ENCODE assay signal across 20 cellular contexts in the genomic region with DNA sequence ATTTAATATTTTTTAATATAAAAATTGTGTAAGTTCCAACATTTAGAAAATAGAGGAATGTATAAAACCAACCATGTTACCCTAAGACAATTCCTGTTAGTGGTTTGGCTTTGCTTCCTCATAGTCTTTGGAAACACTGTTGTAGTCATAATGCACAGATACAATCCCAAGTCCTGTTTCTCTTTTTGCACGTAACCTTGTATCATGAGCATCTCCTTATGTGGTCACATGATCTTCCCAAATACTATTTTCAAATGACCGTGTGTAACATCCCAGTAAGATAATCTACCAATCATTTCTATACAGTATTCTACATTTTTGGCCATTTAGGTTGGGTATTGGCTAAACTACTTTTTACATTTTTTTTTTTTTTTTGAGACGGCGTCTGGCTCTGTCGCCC. TPM values are rescaled to one million over a fixed set of nuclear protein-coding genes. Genes with fewer than 3 reads are reported as not detected.
DNase-seq lines count a peak whose midpoint lies in the region; ATAC-seq and TF ChIP-seq lines count a peak whose summit lies in the region.
"Had no signal": no experiment of that assay in that cellular context is flagged by ENCODE, and none has a peak within 500 bp of the region (broad histone marks: within the 10 kb centered on the region; RNA-seq: fewer than 3 reads in every experiment).

No MANE protein-coding gene starts in this region.

- no peak for ATAC-seq in stimulated activated memory B cell treated with anti-CD40 and anti-IgM and Interleukin-4, amounts not matched to agents 10 μg/mL and 1 μg/mL and 100 μg/mL, for 72 hours
- ATAC-seq: HepG2 had no signal

- BruUV-seq in mammary epithelial cell (replicated peaks; lab: Mats Ljungman, UMichigan), result no TSS peak

- WGBS in mammary epithelial cell (ENCODE audit: low coverage, missing lambda C conversion rate), result 100% methylated on average over 2 of the region's 5 CpGs

- H3K4me1 Mint-ChIP-seq in stimulated activated memory B cell treated with anti-CD40 and anti-IgM and Interleukin-4, amounts not matched to agents 10 μg/mL and 1 μg/mL and 100 μg/mL, for 72 hours, result peaks cover 64% of the 10 kb centered on the region
- H3K4me1 Mint-ChIP-seq in immature natural killer cell, result no peaks in the 10 kb centered on the region

- H3K27ac ChIP-seq in OCI-LY3 (ENCODE audit: low read length) (peak overlapping the region; percentile 96), mammary epithelial cell (ENCODE audit: insufficient read depth, low read depth, low read length) (peak overlapping the region; percentile 98)
- H3K27ac ChIP-seq: PC-9 had no signal

- no peak for TF ChIP-seq CTCF in OCI-LY3 (IDR thresholded peaks at IDR 0.05; ENCODE audit: low read depth, low read length)
- no peak for TF ChIP-seq CTCF in mammary epithelial cell (conservative IDR thresholded peaks at IDR 0.05 in 1 of 2, IDR thresholded peaks at IDR 0.05 in 1 of 2; ENCODE audit: extremely low read depth in 1 of 2, insufficient read depth in 1 of 2, low read depth in 1 of 2, low read length in 2 of 2)

- no peaks in the 10 kb centered on the region for H3K9me3 Mint-ChIP-seq in stimulated activated memory B cell treated with anti-CD40 and anti-IgM and Interleukin-4, amounts not matched to agents 10 μg/mL and 1 μg/mL and 100 μg/mL, for 72 hours
- H3K9me3 Mint-ChIP-seq in immature natural killer cell, result no peaks in the 10 kb centered on the region
- H3K9me3 Mint-ChIP-seq: H9, T-cell had no signal

- no peaks in the 10 kb centered on the region for H3K36me3 ChIP-seq in OCI-LY3 (replicated peaks; ENCODE audit: low read depth, low read length)
- no peaks in the 10 kb centered on the region for H3K36me3 ChIP-seq in mammary epithelial cell (ENCODE audit: insufficient read depth, low read length)
- H3K36me3 ChIP-seq: BLaER1 had no signal

- in situ Hi-C loops in mammary epithelial cell (cut with MboI; ENCODE audit: low sequenced_read_pairs in 2 of 2), result no loop called here

- H4K20me1 ChIP-seq in OCI-LY3 (ENCODE audit: insufficient read depth, low read length) (no peaks in the 10 kb centered on the region), mammary epithelial cell (ENCODE audit: insufficient read depth, low read length) (no peaks in the 10 kb centered on the region)
- H4K20me1 ChIP-seq: BLaER1 had no signal

- H3K9ac ChIP-seq in OCI-LY3 (ENCODE audit: low read length), result peak overlapping the region; percentile 41; the same call in 1 of the 2 replicates
- no peak overlapping the region for H3K9ac ChIP-seq in mammary epithelial cell (ENCODE audit: insufficient read depth, low read length)
- H3K9ac ChIP-seq: BLaER1 had no signal

- no peaks in the 10 kb centered on the region for H3K27me3 ChIP-seq in OCI-LY3 (ENCODE audit: low read depth, low read length)
- H3K27me3 ChIP-seq in mammary epithelial cell (ENCODE audit: insufficient read depth, low read length), result no peaks in the 10 kb centered on the region
- H3K27me3 ChIP-seq: BLaER1 had no signal

- no peak overlapping the region for H3K4me3 Mint-ChIP-seq in stimulated activated memory B cell treated with anti-CD40 and anti-IgM and Interleukin-4, amounts not matched to agents 10 μg/mL and 1 μg/mL and 100 μg/mL, for 72 hours
- H3K4me3 Mint-ChIP-seq in immature natural killer cell, result no peak overlapping the region
- H3K4me3 Mint-ChIP-seq: H9 had no signal

- H3K9me3 ChIP-seq in OCI-LY3 (ENCODE audit: insufficient read depth, low read length) (no peaks in the 10 kb centered on the region), mammary epithelial cell (replicated peaks; ENCODE audit: insufficient read depth, low read length) (no peaks in the 10 kb centered on the region)
- H3K9me3 ChIP-seq: BLaER1 had no signal

- H3K4me3 ChIP-seq in OCI-LY3 (ENCODE audit: low read length) (peak overlapping the region; percentile 65), mammary epithelial cell (replicated peaks in 1 of 3; ENCODE audit: insufficient read depth in 1 of 3, low read depth in 2 of 3, low read length in 3 of 3) (no peak overlapping the region)
- H3K4me3 ChIP-seq: BLaER1, PC-9 had no signal

- dilution Hi-C loops in mammary epithelial cell (cut with HindIII; ENCODE audit: low sequenced_read_pairs), result loop anchor here (5.0 kb wide), 1 partner anchor 114 kb away; no protein-coding TSS in a partner anchor

- H3K79me2 ChIP-seq in OCI-LY3 (ENCODE audit: low read length), result peaks cover 15% of the 10 kb centered on the region
- no peaks in the 10 kb centered on the region for H3K79me2 ChIP-seq in mammary epithelial cell (ENCODE audit: insufficient read depth, low read length)

- CTCF ChIA-PET in mammary epithelial cell (lab: Charles Lee; ENCODE audit: low non-redundant PET), result no interaction called here

- H3K27ac Mint-ChIP-seq in stimulated activated memory B cell treated with anti-CD40 and anti-IgM and Interleukin-4, amounts not matched to agents 10 μg/mL and 1 μg/mL and 100 μg/mL, for 72 hours, result peak overlapping the region; percentile 92
- no peak overlapping the region for H3K27ac Mint-ChIP-seq in immature natural killer cell

- H3K36me3 Mint-ChIP-seq in stimulated activated memory B cell treated with anti-CD40 and anti-IgM and Interleukin-4, amounts not matched to agents 10 μg/mL and 1 μg/mL and 100 μg/mL, for 72 hours, result no peaks in the 10 kb centered on the region
- no peaks in the 10 kb centered on the region for H3K36me3 Mint-ChIP-seq in immature natural killer cell
- H3K36me3 Mint-ChIP-seq: T-cell had no signal

- intact Hi-C loops in mammary epithelial cell (cut with micrococcal nuclease), result no loop called here

- peak; percentile 31 for DNase-seq in SKM-1 treated with dmso at 0.1 percent for 144 hours (lab: John Stamatoyannopoulos, UW; ENCODE audit: unreplicated experiment)
- DNase-seq in SKM-1 (lab: John Stamatoyannopoulos, UW; ENCODE audit: unreplicated experiment), result no peak
- no peak for DNase-seq in mammary epithelial cell
- no peak for DNase-seq in immature natural killer cell
- DNase-seq in NCI-H2196 treated with DMSO at 0.1 percent for 48 hours (lab: John Stamatoyannopoulos, UW; ENCODE audit: unreplicated experiment), result no peak
- DNase-seq in Kasumi-1 (lab: John Stamatoyannopoulos, UW), result no peak
- DNase-seq: CD8-positive, alpha-beta memory T cell; H9; KG1; NCI-H1105; NCI-H1694; NCI-H2081 treated with DMSO at 0.1 percent for 48 hours; PC-9; T-cell had no signal

- H2AFZ ChIP-seq in OCI-LY3 (ENCODE audit: low read depth, low read length), result peak overlapping the region; percentile 58; the same call in 1 of the 2 replicates
- H2AFZ ChIP-seq in mammary epithelial cell (ENCODE audit: low read depth, low read length), result no peak overlapping the region
- H2AFZ ChIP-seq: PC-9 had no signal

- H3K27me3 Mint-ChIP-seq in stimulated activated memory B cell treated with anti-CD40 and anti-IgM and Interleukin-4, amounts not matched to agents 10 μg/mL and 1 μg/mL and 100 μg/mL, for 72 hours, result no peaks in the 10 kb centered on the region
- H3K27me3 Mint-ChIP-seq in immature natural killer cell (ENCODE audit: low read depth in 3 of 3), result peaks cover 0 to 2% (median 0%) of the 10 kb centered on the region in 3 donors
- H3K27me3 Mint-ChIP-seq: CD8-positive, alpha-beta memory T cell; T-cell had no signal

- H3K4me2 ChIP-seq in OCI-LY3 (ENCODE audit: low read length) (peak overlapping the region; percentile 79), mammary epithelial cell (ENCODE audit: insufficient read depth, low read depth, low read length) (no peak overlapping the region)
- H3K4me2 ChIP-seq: PC-9 had no signal

- H3K4me1 ChIP-seq in OCI-LY3 (ENCODE audit: low read length) (peaks cover 88% of the 10 kb centered on the region), mammary epithelial cell (ENCODE audit: insufficient read depth, low read length) (peaks cover 50% of the 10 kb centered on the region)

RNA-seq across cellular contexts. Expression of a gene that starts 13.9 kb away (rescaled TPM):
- not detected for total RNA-seq in mammary epithelial cell
- polyA plus RNA-seq in mammary epithelial cell, result not detected
- not detected for polyA minus RNA-seq in mammary epithelial cell
- 10 to 100 TPM; 82.0 to 97.6 (median 97.3) TPM for polyA plus RNA-seq in immature natural killer cell
- total RNA-seq: HepG2, M059J, PC-9, SK-MEL-5 had no signal

Comparison
In these comparisons a context has a peak if more than half of its experiments do, and no peak if none do; other contexts are left out.
1. RNA of a gene that starts 13.9 kb away (polyA plus RNA-seq): 82.0 to 97.6 TPM in immature natural killer cell; not detected in mammary epithelial cell (single experiment); every median in the first group is over 10 times any median in the second.